ENCODE assay signal across 8 cellular contexts in the genomic region with DNA sequence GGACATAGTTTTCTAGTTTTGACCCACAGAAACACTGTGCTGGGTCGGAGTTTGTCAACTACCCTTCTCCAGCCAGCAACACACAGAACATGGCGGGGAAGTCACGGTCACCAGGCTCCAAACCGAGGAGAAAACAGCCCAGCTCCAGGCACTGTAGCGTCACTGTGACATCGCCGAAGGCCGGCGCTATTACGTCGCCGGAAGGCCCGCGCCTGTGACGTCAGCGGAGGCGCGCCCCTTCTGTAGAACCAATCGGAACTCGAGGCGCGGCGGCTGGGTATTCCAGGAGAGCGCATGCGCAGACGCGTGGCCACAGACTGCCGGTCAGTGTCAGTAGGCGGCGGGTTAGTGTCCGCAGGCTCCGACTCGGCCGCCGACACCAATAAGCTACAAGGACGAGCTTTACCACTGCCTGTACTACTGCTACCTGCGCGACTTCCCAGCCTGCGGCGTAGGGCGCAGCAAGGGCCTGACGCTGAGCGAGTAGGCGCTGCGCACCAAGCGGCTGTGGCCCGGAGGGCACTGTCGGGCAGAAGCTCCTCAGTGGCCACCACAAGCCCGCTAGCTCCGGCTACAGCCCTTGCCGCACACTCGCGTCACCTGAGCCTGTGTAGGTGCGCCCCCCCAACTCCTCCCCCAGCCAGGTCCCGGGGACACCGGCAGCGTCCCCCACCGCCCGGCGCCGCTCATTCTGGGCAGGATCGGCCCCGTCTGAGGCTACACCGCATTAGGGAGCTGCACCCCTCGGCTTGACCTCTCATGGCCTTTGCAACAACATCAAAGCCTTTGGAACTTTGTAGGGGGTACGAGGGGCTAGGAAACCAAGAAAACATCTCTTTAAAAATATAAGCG. TPM values are rescaled to one million over a fixed set of nuclear protein-coding genes. Genes with fewer than 3 reads are reported as not detected.
DNase-seq lines count a peak whose midpoint lies in the region; ATAC-seq and TF ChIP-seq lines count a peak whose summit lies in the region.

No MANE protein-coding gene starts in this region.

- H3K27ac Mint-ChIP-seq in HFFc6, result no peak overlapping the region
- peak overlapping the region; percentile 78 for H3K27ac Mint-ChIP-seq in activated naive CD8-positive, alpha-beta T cell

- no peaks in the 10 kb centered on the region for H3K4me1 Mint-ChIP-seq in HFFc6 (ENCODE audit: low read depth)
- peaks cover 7% of the 10 kb centered on the region for H3K4me1 Mint-ChIP-seq in activated naive CD8-positive, alpha-beta T cell (ENCODE audit: low read depth)

- H3K36me3 ChIP-seq in GM06990 (ENCODE audit: control insufficient read depth, insufficient read depth, low read length), result no peaks in the 10 kb centered on the region

- ATAC-seq in SK-N-SH treated with all-trans-retinoic acid at 6 μM for 48 hours, result peak; percentile 95

- no peaks in the 10 kb centered on the region for H3K27me3 ChIP-seq in GM06990 (replicated peaks; ENCODE audit: control insufficient read depth, insufficient read depth, low read length)

- DNase-seq in GM06990 (ENCODE audit: extremely low read depth, insufficient read length) (peak; percentile 88), HFFc6 (peak; percentile 85), NCI-H1092 (lab: John Stamatoyannopoulos, UW) (peak; percentile 97), glomerular endothelial cell (ENCODE audit: extremely low read depth, low read depth, low spot score) (peak; percentile 56), nucleus accumbens (lab: John Stamatoyannopoulos, UW) (peak; percentile 39 to 99 (median 92)), superior temporal gyrus (ENCODE audit: extremely low spot score) (peak; percentile 98)

- TF ChIP-seq CTCF in GM06990 (IDR thresholded peaks at IDR 0.05; ENCODE audit: insufficient read depth, low read length, poor library complexity, severe bottlenecking) (peak; percentile 29), HFFc6 (IDR thresholded peaks at IDR 0.05) (0 out of 2 replicates have a peak, but pooled peaks have one; percentile 14)

- H3K4me3 ChIP-seq in GM06990 (replicated peaks; ENCODE audit: low read depth, low read length), result peak overlapping the region; percentile 70

- no peaks in the 10 kb centered on the region for H3K9me3 Mint-ChIP-seq in HFFc6
- H3K9me3 Mint-ChIP-seq in activated naive CD8-positive, alpha-beta T cell (ENCODE audit: low read depth), result no peaks in the 10 kb centered on the region

- 0 out of 2 replicates have a peak, but pooled peaks cover 3% of the 10 kb centered on the region for H3K27me3 Mint-ChIP-seq in HFFc6 (ENCODE audit: insufficient read depth)
- no peaks in the 10 kb centered on the region for H3K27me3 Mint-ChIP-seq in activated naive CD8-positive, alpha-beta T cell

- peak overlapping the region; percentile 76 for H3K4me3 Mint-ChIP-seq in HFFc6
- peak overlapping the region; percentile 88 for H3K4me3 Mint-ChIP-seq in activated naive CD8-positive, alpha-beta T cell

- no peaks in the 10 kb centered on the region for H3K36me3 Mint-ChIP-seq in HFFc6 (ENCODE audit: low read depth)
- H3K36me3 Mint-ChIP-seq in activated naive CD8-positive, alpha-beta T cell, result no peaks in the 10 kb centered on the region

TF ChIP-seq in SK-N-SH treated with all-trans-retinoic acid at 6 μM for 48 hours, 23 proteins besides CTCF, POLR2A, EP300 and RAD21:
- no peak for TF ChIP-seq RARB (CRISPR knock-in tag; IDR thresholded peaks at IDR 0.05)
- no peak for TF ChIP-seq ZC3H10 (CRISPR knock-in tag; IDR thresholded peaks at IDR 0.05)
- TF ChIP-seq, protein P1, sequence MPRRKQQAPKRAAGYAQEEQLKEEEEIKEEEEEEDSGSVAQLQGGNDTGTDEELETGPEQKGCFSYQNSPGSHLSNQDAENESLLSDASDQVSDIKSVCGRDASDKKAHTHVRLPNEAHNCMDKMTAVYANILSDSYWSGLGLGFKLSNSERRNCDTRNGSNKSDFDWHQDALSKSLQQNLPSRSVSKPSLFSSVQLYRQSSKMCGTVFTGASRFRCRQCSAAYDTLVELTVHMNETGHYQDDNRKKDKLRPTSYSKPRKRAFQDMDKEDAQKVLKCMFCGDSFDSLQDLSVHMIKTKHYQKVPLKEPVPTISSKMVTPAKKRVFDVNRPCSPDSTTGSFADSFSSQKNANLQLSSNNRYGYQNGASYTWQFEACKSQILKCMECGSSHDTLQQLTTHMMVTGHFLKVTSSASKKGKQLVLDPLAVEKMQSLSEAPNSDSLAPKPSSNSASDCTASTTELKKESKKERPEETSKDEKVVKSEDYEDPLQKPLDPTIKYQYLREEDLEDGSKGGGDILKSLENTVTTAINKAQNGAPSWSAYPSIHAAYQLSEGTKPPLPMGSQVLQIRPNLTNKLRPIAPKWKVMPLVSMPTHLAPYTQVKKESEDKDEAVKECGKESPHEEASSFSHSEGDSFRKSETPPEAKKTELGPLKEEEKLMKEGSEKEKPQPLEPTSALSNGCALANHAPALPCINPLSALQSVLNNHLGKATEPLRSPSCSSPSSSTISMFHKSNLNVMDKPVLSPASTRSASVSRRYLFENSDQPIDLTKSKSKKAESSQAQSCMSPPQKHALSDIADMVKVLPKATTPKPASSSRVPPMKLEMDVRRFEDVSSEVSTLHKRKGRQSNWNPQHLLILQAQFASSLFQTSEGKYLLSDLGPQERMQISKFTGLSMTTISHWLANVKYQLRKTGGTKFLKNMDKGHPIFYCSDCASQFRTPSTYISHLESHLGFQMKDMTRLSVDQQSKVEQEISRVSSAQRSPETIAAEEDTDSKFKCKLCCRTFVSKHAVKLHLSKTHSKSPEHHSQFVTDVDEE (CRISPR knock-in tag; IDR thresholded peaks at IDR 0.05), result peak; percentile 73; the same call in 1 of the 2 replicates

RNA-seq across cellular contexts. Expression of a gene that starts 35.1 kb away (rescaled TPM):
- under 1 TPM in 5 of 6 experiments, not detected in 1; 0.09 to 0.23 (median 0.18) TPM for total RNA-seq in HFFc6 (2021; fragmentation: NEBNext Ultra II Directional; extraction: Animal tissue kit (Norgen Biotek cat#: 25700))
- 0.10 and 0.23 TPM in 2 replicates for total RNA-seq in glomerular endothelial cell

Comparison
In these comparisons a context has a peak if more than half of its experiments do, and no peak if none do; other contexts are left out.
1. Peak in every context shown above with its lines: DNase-seq, ATAC-seq and H3K4me3 ChIP-seq.